1 cellular context compared by ENCODE assay signal in genomic region chr3:134029734-134030381, GRCh38.
TF ChIP-seq lines count a peak whose summit lies in the region.

TSS of gene SLCO2A1 (minus strand) at chr3:134029925. CDS start at chr3:134029802, 123 bp downstream.

TF ChIP-seq in HEK293, 187 proteins besides CTCF, POLR2A, EP300 and RAD21 (continued from another document and continues in another):
- TF ChIP-seq ZBTB10 (tag by site-specific recombination; IDR thresholded peaks at IDR 0.05) (0 out of 2 replicates have a peak, but pooled peaks have one; percentile 23), ZNF426 (tag by site-specific recombination; IDR thresholded peaks at IDR 0.05) (no peak), ZBTB48 (tag by site-specific recombination; IDR thresholded peaks at IDR 0.05) (peak; percentile 30; the same call in 1 of the 2 replicates), ZNF423 (tag by site-specific recombination; IDR thresholded peaks at IDR 0.05) (no peak), FEZF1 (tag by site-specific recombination; IDR thresholded peaks at IDR 0.05) (no peak), ZFP37 (tag by site-specific recombination; IDR thresholded peaks at IDR 0.05) (no peak), ZSCAN23 (tag by site-specific recombination; IDR thresholded peaks at IDR 0.05) (no peak), WT1 (tag by site-specific recombination; IDR thresholded peaks at IDR 0.05) (peak; percentile 73), ZNF391 (tag by site-specific recombination; IDR thresholded peaks at IDR 0.05; ENCODE audit: borderline replicate concordance, low read depth) (no peak), HIC1 (tag by site-specific recombination; IDR thresholded peaks at IDR 0.05) (peak; percentile 58; the same call in 1 of the 2 replicates), ZNF274 (IDR thresholded peaks at IDR 0.05; ENCODE audit: low read length) (no peak), ZNF274 (tag by site-specific recombination; IDR thresholded peaks at IDR 0.05; ENCODE audit: borderline replicate concordance) (no peak), ZSCAN30 (tag by site-specific recombination; IDR thresholded peaks at IDR 0.05) (peak; percentile 48; the same call in 1 of the 2 replicates), ZBTB7A (tag by site-specific recombination; IDR thresholded peaks at IDR 0.05; ENCODE audit: low read depth) (no peak), ZNF223 (tag by site-specific recombination; IDR thresholded peaks at IDR 0.05) (no peak), ZNF184 (tag by site-specific recombination; IDR thresholded peaks at IDR 0.05) (no peak), REPIN1 (tag by site-specific recombination; IDR thresholded peaks at IDR 0.05; ENCODE audit: low read depth) (no peak), ZNF549 (tag by site-specific recombination; IDR thresholded peaks at IDR 0.05) (no peak), ZNF670 (tag by site-specific recombination; IDR thresholded peaks at IDR 0.05; ENCODE audit: low read depth) (no peak), ZNF350 (tag by site-specific recombination; IDR thresholded peaks at IDR 0.05) (no peak), ZNF776 (tag by site-specific recombination; IDR thresholded peaks at IDR 0.05; ENCODE audit: borderline replicate concordance) (no peak), ZBTB1 (tag by site-specific recombination; IDR thresholded peaks at IDR 0.05) (no peak), ZNF239 (tag by site-specific recombination; IDR thresholded peaks at IDR 0.05) (no peak), ZNF157 (tag by site-specific recombination; IDR thresholded peaks at IDR 0.05) (no peak), ZEB2 (tag by site-specific recombination; IDR thresholded peaks at IDR 0.05) (peak; percentile 44; the same call in 1 of the 2 replicates), KLF8 (tag by site-specific recombination; IDR thresholded peaks at IDR 0.05) (peak; percentile 20; the same call in 1 of the 2 replicates), ZNF248 (tag by site-specific recombination; IDR thresholded peaks at IDR 0.05) (no peak), YY2 (tag by site-specific recombination; IDR thresholded peaks at IDR 0.05) (no peak), PATZ1 (tag by site-specific recombination; IDR thresholded peaks at IDR 0.05) (peak; percentile 91), ZNF416 (tag by site-specific recombination; IDR thresholded peaks at IDR 0.05) (no peak), ZNF600 (tag by site-specific recombination; IDR thresholded peaks at IDR 0.05) (no peak), MEIS1 (CRISPR knock-in tag; IDR thresholded peaks at IDR 0.05; ENCODE audit: borderline replicate concordance) (no peak), ZNF596 (tag by site-specific recombination; IDR thresholded peaks at IDR 0.05) (no peak), ZNF529 (tag by site-specific recombination; IDR thresholded peaks at IDR 0.05; ENCODE audit: insufficient replicate concordance) (no peak), ATF2 (tag by site-specific recombination; IDR thresholded peaks at IDR 0.05; ENCODE audit: low read depth) (no peak), KLF9 (tag by site-specific recombination; IDR thresholded peaks at IDR 0.05; ENCODE audit: low read depth) (no peak), ZNF530 (tag by site-specific recombination; IDR thresholded peaks at IDR 0.05; ENCODE audit: low read depth) (no peak), ZNF510 (tag by site-specific recombination; IDR thresholded peaks at IDR 0.05; ENCODE audit: insufficient replicate concordance) (no peak), SP3 (tag by site-specific recombination; IDR thresholded peaks at IDR 0.05) (peak; percentile 82), TSHZ1 (tag by site-specific recombination; IDR thresholded peaks at IDR 0.05; ENCODE audit: borderline replicate concordance) (no peak), ZNF449 (tag by site-specific recombination; IDR thresholded peaks at IDR 0.05) (no peak), KLF1 (tag by site-specific recombination; IDR thresholded peaks at IDR 0.05) (peak; percentile 46), ZNF704 (tag by site-specific recombination; IDR thresholded peaks at IDR 0.05) (no peak), ZNF10 (tag by site-specific recombination; IDR thresholded peaks at IDR 0.05) (no peak), ZNF843 (tag by site-specific recombination; IDR thresholded peaks at IDR 0.05) (no peak), KLF10 (tag by site-specific recombination; IDR thresholded peaks at IDR 0.05) (no peak), ZBTB8A (tag by site-specific recombination; IDR thresholded peaks at IDR 0.05) (peak; percentile 39), ZNF140 (tag by site-specific recombination; IDR thresholded peaks at IDR 0.05) (no peak), ZNF645 (tag by site-specific recombination; IDR thresholded peaks at IDR 0.05) (no peak), ZNF791 (tag by site-specific recombination; IDR thresholded peaks at IDR 0.05) (no peak), YY1 (tag by site-specific recombination; IDR thresholded peaks at IDR 0.05) (no peak), ELK4 (IDR thresholded peaks at IDR 0.05; ENCODE audit: borderline replicate concordance, low read depth, low read length) (no peak), GFI1B (tag by site-specific recombination; IDR thresholded peaks at IDR 0.05) (no peak), ZNF112 (tag by site-specific recombination; IDR thresholded peaks at IDR 0.05) (no peak), SALL2 (tag by site-specific recombination; IDR thresholded peaks at IDR 0.05; ENCODE audit: borderline replicate concordance) (no peak)
